ENCODE assay signal across 21 cellular contexts in genomic region chr12:119369907-119370546, GRCh38. TPM values are rescaled to one million over a fixed set of nuclear protein-coding genes. Genes with fewer than 3 reads are reported as not detected.
A peak's percentile ranks its signal among the peaks of the same experiment; 100 is the strongest.
DNase-seq lines count a peak whose midpoint lies in the region; ATAC-seq, FAIRE-seq and TF ChIP-seq lines count a peak whose summit lies in the region.
"Had no signal": no experiment of that assay in that cellular context is flagged by ENCODE, and none has a peak within 500 bp of the region (broad histone marks: within the 10 kb centered on the region; RNA-seq: fewer than 3 reads in every experiment).

No MANE protein-coding gene starts in this region.

- H3K27me3 ChIP-seq in thymus (ENCODE audit: control insufficient read depth, insufficient read depth) = no peaks in the 10 kb centered on the region
- H3K27me3 ChIP-seq: ovary had no signal

- no peak overlapping the region for H3K9ac ChIP-seq in kidney (ENCODE audit: low read length in 2 of 2)
- H3K9ac ChIP-seq: SK-N-SH had no signal

- DNase-seq in NCI-H526 (lab: John Stamatoyannopoulos, UW) (peak; percentile 21 to 39), NCI-H526 treated with DMSO at 0.1 percent for 48 hours (lab: John Stamatoyannopoulos, UW) (no peak), NCI-H2107 treated with DMSO at 0.1 percent for 48 hours (lab: John Stamatoyannopoulos, UW; ENCODE audit: unreplicated experiment) (peak; percentile 99), WTC11 (ENCODE audit: low spot score) (no peak), kidney (no peak), LoVo (ENCODE audit: low spot score) (no peak), NCI-H82 treated with DMSO at 0.1 percent for 48 hours (lab: John Stamatoyannopoulos, UW; ENCODE audit: unreplicated experiment) (no peak)
- DNase-seq: activated CD4-positive, alpha-beta T cell treated with anti-CD3 and anti-CD28 coated beads, Interleukin-2, amount 50 U/mL, for 4 hours; activated T-cell treated with anti-CD3 and anti-CD28 coated beads, Interleukin-2, amount 50 U/mL, for 24 hours; CD8-positive, alpha-beta memory T cell; HFFc6; left cardiac atrium; NCI-H1694 treated with DMSO at 0.1 percent for 48 hours; ovary; SK-N-SH; small intestine had no signal

- H3K4me3 Mint-ChIP-seq in WTC11 = no peak overlapping the region
- H3K4me3 Mint-ChIP-seq: activated naive CD8-positive, alpha-beta T cell; activated T-cell treated with anti-CD3 and anti-CD28 coated beads, Interleukin-2, amount 50 U/mL, for 24 hours; CD8-positive, alpha-beta memory T cell; HFFc6; stimulated activated memory B cell treated with anti-CD40 and anti-IgM and Interleukin-4, amounts not matched to agents 10 μg/mL and 1 μg/mL and 100 μg/mL, for 72 hours had no signal

- H3K4me3 ChIP-seq in thymus (ENCODE audit: low read length) (no peak overlapping the region), kidney (ENCODE audit: low read length in 2 of 2) (no peak overlapping the region)
- H3K4me3 ChIP-seq: ovary had no signal

- H3K4me1 Mint-ChIP-seq in WTC11 = peaks cover 44% of the 10 kb centered on the region
- H3K4me1 Mint-ChIP-seq: CD8-positive, alpha-beta memory T cell had no signal

- H3K27ac Mint-ChIP-seq in WTC11 = peak overlapping the region; percentile 46
- H3K27ac Mint-ChIP-seq: activated naive CD8-positive, alpha-beta T cell; activated T-cell treated with anti-CD3 and anti-CD28 coated beads, Interleukin-2, amount 50 U/mL, for 24 hours; CD8-positive, alpha-beta memory T cell; HFFc6; stimulated activated memory B cell treated with anti-CD40 and anti-IgM and Interleukin-4, amounts not matched to agents 10 μg/mL and 1 μg/mL and 100 μg/mL, for 72 hours had no signal

- H3K27me3 Mint-ChIP-seq in WTC11 (ENCODE audit: low read depth) = no peaks in the 10 kb centered on the region

- H3K36me3 Mint-ChIP-seq in WTC11 = no peaks in the 10 kb centered on the region
- H3K36me3 Mint-ChIP-seq: activated naive CD8-positive, alpha-beta T cell; CD8-positive, alpha-beta memory T cell; stimulated activated memory B cell treated with anti-CD40 and anti-IgM and Interleukin-4, amounts not matched to agents 10 μg/mL and 1 μg/mL and 100 μg/mL, for 72 hours had no signal

- no peaks in the 10 kb centered on the region for H3K36me3 ChIP-seq in thymus (ENCODE audit: control insufficient read depth, insufficient read depth)
- H3K36me3 ChIP-seq in kidney (ENCODE audit: control insufficient read depth in 1 of 2, insufficient read depth in 2 of 2, low read length in 2 of 2) = no peaks in the 10 kb centered on the region
- H3K36me3 ChIP-seq: ovary had no signal

- POLR2A ChIA-PET in WTC11 (lab: Charles Lee) = no interaction called here

- no peaks in the 10 kb centered on the region for H3K9me3 Mint-ChIP-seq in WTC11
- H3K9me3 Mint-ChIP-seq: activated T-cell treated with anti-CD3 and anti-CD28 coated beads, Interleukin-2, amount 50 U/mL, for 24 hours had no signal

- FAIRE-seq in kidney (lab: Jason Lieb, UNC) = no peak
- FAIRE-seq: small intestine, urothelium cell line had no signal

- no peaks in the 10 kb centered on the region for H3K4me1 ChIP-seq in thymus (ENCODE audit: control insufficient read depth, insufficient read depth, low read length)
- no peaks in the 10 kb centered on the region for H3K4me1 ChIP-seq in kidney (ENCODE audit: control insufficient read depth in 1 of 2, insufficient read depth in 1 of 2, low read depth in 1 of 2, low read length in 2 of 2)

- H3K9me3 ChIP-seq in thymus (ENCODE audit: control insufficient read depth) = no peaks in the 10 kb centered on the region
- H3K9me3 ChIP-seq in kidney (ENCODE audit: control insufficient read depth in 1 of 2, low read length in 2 of 2) = no peaks in the 10 kb centered on the region
- H3K9me3 ChIP-seq: ovary, SK-N-SH had no signal

- CTCF ChIA-PET in WTC11 (lab: Charles Lee) = interaction anchor here (1.1 to 2.8 kb wide), 2 partner anchors 43 to 297 kb away, joined by 3 to 11 read pairs; partner anchors contain the start of gene PRKAB1

- H3K27ac ChIP-seq in thymus (ENCODE audit: low read depth) (peak overlapping the region; percentile 25), kidney (ENCODE audit: low read depth in 2 of 2, low read length in 2 of 2) (no peak overlapping the region)
- H3K27ac ChIP-seq: ovary had no signal

- intact Hi-C loops in kidney (cut with DNase I) = no loop called here

- 93% methylated on average over 10 of the region's 10 CpGs for WGBS in thymus

- ATAC-seq in WTC11 = peak; percentile 16; the same call in 1 of the 2 replicates
- ATAC-seq: stimulated activated memory B cell treated with anti-CD40 and anti-IgM and Interleukin-4, amounts not matched to agents 10 μg/mL and 1 μg/mL and 100 μg/mL, for 72 hours had no signal

- TF ChIP-seq CTCF in WTC11 (IDR thresholded peaks at IDR 0.05) (no peak), kidney (IDR thresholded peaks at IDR 0.05; ENCODE audit: borderline replicate concordance, extremely low read depth, insufficient read depth) (no peak)

TF ChIP-seq in WTC11, 78 proteins besides CTCF, POLR2A, EP300 and RAD21:
- TF ChIP-seq FOXP1 (CRISPR knock-in tag; IDR thresholded peaks at IDR 0.05; ENCODE audit: borderline replicate concordance) (no peak), KAT7 (CRISPR knock-in tag; IDR thresholded peaks at IDR 0.05; ENCODE audit: borderline replicate concordance) (no peak), HMGXB4 (CRISPR knock-in tag; IDR thresholded peaks at IDR 0.05) (no peak), TEAD4 (CRISPR knock-in tag; IDR thresholded peaks at IDR 0.05) (no peak), CDX4 (CRISPR knock-in tag; IDR thresholded peaks at IDR 0.05; ENCODE audit: borderline replicate concordance) (no peak), ZNF263 (CRISPR knock-in tag; IDR thresholded peaks at IDR 0.05; ENCODE audit: low read depth) (no peak)
TF ChIP-seq in WTC11: peak in this region for 0.

RNA-seq across cellular contexts. Expression of gene CCDC60, which starts 35.5 kb away (rescaled TPM):
- total RNA-seq in WTC11 (2021) = 0.57 to 1.1 TPM (median 0.82 TPM) in 3 replicates
- polyA plus RNA-seq in thymus = 0.37 TPM
- not detected for total RNA-seq in kidney
- polyA plus RNA-seq in kidney (ENCODE audit: insufficient read depth, low read depth, low replicate concordance) = not detected
- total RNA-seq: CD8-positive, alpha-beta memory T cell; HFFc6; left cardiac atrium; OCI-LY7 had no signal
- polyA plus RNA-seq: CD8-positive, alpha-beta memory T cell; SK-N-SH; small intestine had no signal

Comparison
In these comparisons a context has a peak if more than half of its experiments do, and no peak if none do; other contexts are left out.
1. DNase-seq: peak in NCI-H526 (2 of 2) and NCI-H2107 treated with DMSO at 0.1 percent for 48 hours (single experiment); none in NCI-H526 treated with DMSO at 0.1 percent for 48 hours (single experiment), WTC11 (single experiment), kidney (single experiment), LoVo (single experiment) and NCI-H82 treated with DMSO at 0.1 percent for 48 hours (single experiment).